In genomic region chr19:18107235-18108083, GRCh38 we compare ENCODE assay signal across 1 cellular context.
TF ChIP-seq lines count a peak whose summit lies in the region.

No MANE protein-coding gene starts in this region.

TF ChIP-seq in H1, 55 proteins besides CTCF, POLR2A, EP300 and RAD21:
- TF ChIP-seq TBP (IDR thresholded peaks at IDR 0.05; ENCODE audit: low read depth, low read length) = no peak
- no peak for TF ChIP-seq SAP30 (IDR thresholded peaks at IDR 0.05; ENCODE audit: insufficient read depth, insufficient replicate concordance, low read length)
- no peak for TF ChIP-seq CBX8 (IDR thresholded peaks at IDR 0.05; ENCODE audit: borderline replicate concordance, low read depth, low read length)
- TF ChIP-seq KDM1A (IDR thresholded peaks at IDR 0.05; ENCODE audit: borderline replicate concordance, low read length) = peak; percentile 65; the same call in 1 of the 2 replicates
